In the genomic region with DNA sequence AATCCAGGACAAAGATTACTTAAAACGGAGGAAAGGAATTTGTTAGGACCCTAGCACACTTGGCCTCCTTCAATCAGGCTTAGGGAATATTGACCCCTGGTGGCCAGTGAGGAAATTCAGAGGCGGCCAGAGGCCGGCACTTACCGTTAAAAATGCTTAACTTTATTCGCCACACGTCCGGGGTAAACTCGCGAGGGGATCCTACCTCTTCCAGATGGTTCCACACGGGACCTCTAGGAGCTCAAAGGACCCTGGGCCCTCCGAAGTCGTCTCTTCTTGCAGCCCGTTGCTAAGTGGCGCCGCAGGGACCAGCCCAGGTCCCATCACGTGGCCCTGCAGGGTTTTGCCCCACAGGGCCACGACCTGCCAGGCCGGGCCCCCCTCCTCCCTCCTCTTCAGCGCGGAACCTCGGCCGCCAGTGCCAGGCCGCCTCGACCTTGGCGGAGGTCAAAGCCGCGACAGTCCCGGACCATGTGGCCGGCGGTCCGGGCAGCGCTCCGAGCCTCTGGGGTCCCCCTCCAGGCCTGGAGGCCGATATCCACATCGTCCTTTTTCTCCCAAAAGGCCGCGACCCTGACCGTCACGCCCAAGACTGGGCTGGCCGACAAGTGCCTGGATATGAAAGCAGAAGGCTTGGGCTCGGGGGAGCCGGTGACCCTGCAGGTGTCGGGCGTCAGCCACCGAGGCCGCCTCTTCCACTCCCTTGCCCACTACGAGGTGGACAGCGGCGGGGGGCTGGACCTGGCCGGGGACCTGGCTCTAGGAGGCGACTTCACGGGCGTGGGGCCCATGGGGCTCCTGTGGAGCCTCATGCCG, we compare ENCODE assay signal across 8 cellular contexts. TPM values are rescaled to one million over a fixed set of nuclear protein-coding genes. Genes with fewer than 3 reads are reported as not detected.
A peak's percentile ranks its signal among the peaks of the same experiment; 100 is the strongest.
DNase-seq lines count a peak whose midpoint lies in the region; ATAC-seq lines count a peak whose summit lies in the region.

No MANE protein-coding gene starts in this region.

- peaks cover 5 to 6% of the 10 kb centered on the region in 2 donors for H3K4me1 Mint-ChIP-seq in effector memory CD8-positive, alpha-beta T cell (ENCODE audit: low read depth in 2 of 2)

- no peaks in the 10 kb centered on the region for H3K9me3 Mint-ChIP-seq in effector memory CD8-positive, alpha-beta T cell

- peak overlapping the region; percentile 70 to 73 for H3K4me3 Mint-ChIP-seq in effector memory CD8-positive, alpha-beta T cell

- H3K27me3 Mint-ChIP-seq in effector memory CD8-positive, alpha-beta T cell, result peaks cover 0 to 5% of the 10 kb centered on the region in 2 donors

- DNase-seq in DMS114 treated with DMSO at 0.1 percent for 48 hours (lab: John Stamatoyannopoulos, UW; ENCODE audit: unreplicated experiment) (peak; percentile 50), NCI-H748 (lab: John Stamatoyannopoulos, UW; ENCODE audit: unreplicated experiment) (peak; percentile 58), lung microvascular endothelial cell (ENCODE audit: low read depth in 2 of 2) (peak; percentile 71 to 78)
- peak in 2 of 3 experiments; percentile 20 to 24 for DNase-seq in activated CD8-positive, alpha-beta memory T cell treated with anti-CD3 and anti-CD28 coated beads for 48 hours (ENCODE audit: low read depth in 2 of 3, low spot score in 2 of 3)
- DNase-seq in effector memory CD8-positive, alpha-beta T cell, result peak; percentile 50 to 56 (median 53)
- peak in 2 of 3 donors; percentile 27 to 38 for DNase-seq in stimulated activated CD4-positive, alpha-beta T cell treated with anti-CD3 and anti-CD28 coated beads, TNF-alpha, amount 100 ng/mL, for 48 hours (ENCODE audit: low read depth in 3 of 3)

- peak overlapping the region; percentile 66 to 79 for H3K27ac Mint-ChIP-seq in effector memory CD8-positive, alpha-beta T cell

- ATAC-seq in HG02938 (IDR thresholded peaks at IDR 0.05; ENCODE audit: unreplicated experiment), result peak; percentile 66
- peak; percentile 90 for ATAC-seq in effector memory CD8-positive, alpha-beta T cell (replicated peaks)
- ATAC-seq in HG03565 (IDR thresholded peaks at IDR 0.05; ENCODE audit: unreplicated experiment), result no peak

- H3K36me3 Mint-ChIP-seq in effector memory CD8-positive, alpha-beta T cell (ENCODE audit: insufficient read depth), result no peaks in the 10 kb centered on the region

RNA-seq across cellular contexts. Expression of gene DNAL1, which starts 11.1 kb away (rescaled TPM):
- total RNA-seq in lung microvascular endothelial cell, result 4.1 and 6.0 TPM in 2 replicates

RNA-seq across cellular contexts. Expression of gene ACOT6, which starts 21.4 kb away (rescaled TPM):
- total RNA-seq in lung microvascular endothelial cell, result under 0.01 TPM in 1 of 2 replicates, not detected in the other

RNA-seq across cellular contexts. Expression of gene ACOT4, which starts 42.1 kb away (rescaled TPM):
- total RNA-seq in lung microvascular endothelial cell, result 0.44 and 0.99 TPM in 2 replicates

Comparison
In these comparisons a context has a peak if more than half of its experiments do, and no peak if none do; other contexts are left out.
1. DNase-seq: peak in every context shown above with its lines; median percentile 74 in lung microvascular endothelial cell; 58 in NCI-H748; 53 in effector memory CD8-positive, alpha-beta T cell; 50 in DMS114 treated with DMSO at 0.1 percent for 48 hours; 32 in stimulated activated CD4-positive, alpha-beta T cell treated with anti-CD3 and anti-CD28 coated beads, TNF-alpha, amount 100 ng/mL, for 48 hours; 22 in activated CD8-positive, alpha-beta memory T cell treated with anti-CD3 and anti-CD28 coated beads for 48 hours.